Comparison of ENCODE assay signal across 32 cellular contexts in the genomic region with DNA sequence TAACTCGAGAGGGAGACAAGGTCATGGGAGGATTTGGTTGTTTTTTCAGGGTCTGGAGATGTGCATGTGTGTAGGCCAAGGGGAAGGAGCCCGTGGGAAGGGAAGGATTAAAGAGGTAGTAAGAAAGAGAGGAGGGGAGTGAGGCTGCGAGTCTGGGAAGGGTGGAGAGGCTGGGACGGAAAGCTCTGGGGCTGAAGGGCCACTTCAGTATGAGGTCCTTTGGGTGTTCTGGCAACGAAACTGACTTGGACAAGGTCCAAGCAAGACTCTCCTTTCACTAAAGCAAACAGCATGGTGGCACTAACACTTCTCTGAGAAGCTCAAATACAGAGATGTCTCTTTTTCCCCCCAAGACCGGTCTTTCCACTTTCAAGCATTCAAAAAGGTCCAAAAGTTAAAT.
A peak's percentile ranks its signal among the peaks of the same experiment; 100 is the strongest.
DNase-seq lines count a peak whose midpoint lies in the region; ATAC-seq and TF ChIP-seq lines count a peak whose summit lies in the region.
"Had no signal": no experiment of that assay in that cellular context is flagged by ENCODE, and none has a peak within 500 bp of the region (broad histone marks: within the 10 kb centered on the region; RNA-seq: fewer than 3 reads in every experiment).

No MANE protein-coding gene starts in this region.

- H3K4me3 ChIP-seq in left lung, result no peak overlapping the region
- H3K4me3 ChIP-seq: ascending aorta; BLaER1 treated with 17β-estradiol and CSF1 and Interleukin-3, amounts not matched to agents 10 nM and 100 nM; cardiac muscle cell; esophagus muscularis mucosa; GM12878; GM23248; right lobe of liver had no signal

- intact Hi-C loops in left lung (cut with DNase I), result no loop called here

- DNase-seq in DMS53 (lab: John Stamatoyannopoulos, UW) (peak; percentile 84), NCI-H1092 (lab: John Stamatoyannopoulos, UW) (peak; percentile 73), NCI-H2196 treated with DMSO at 0.1 percent for 48 hours (lab: John Stamatoyannopoulos, UW; ENCODE audit: unreplicated experiment) (peak; percentile 30), left lung (peak in 1 of 2 donors; percentile 62), NCI-H2227 (lab: John Stamatoyannopoulos, UW; ENCODE audit: unreplicated experiment) (no peak), SKM-1 (lab: John Stamatoyannopoulos, UW; ENCODE audit: unreplicated experiment) (no peak)
- DNase-seq: activated CD4-positive, alpha-beta T cell treated with anti-CD3 and anti-CD28 coated beads for 36 hours; activated CD8-positive, alpha-beta T cell treated with anti-CD3 and anti-CD28 coated beads, Interleukin-2, amount 10 ng/mL, durations not matched to agents 7 days and 5 days; activated T-cell treated with anti-CD3 and anti-CD28 coated beads for 4 hours; COR-L47; endodermal cell; foreskin melanocyte; GM23248; HFFc6; KG1; kidney glomerular epithelial cell; mesenchymal stem cell; NCI-H1694 treated with DMSO at 0.1 percent for 48 hours; NCI-H82; right lobe of liver; stimulated activated CD4-positive, alpha-beta T cell treated with anti-CD3 and anti-CD28 coated beads, Interleukin-12 subunit alpha, Interleukin-12 subunit beta, amount 100 ng/mL, for 4 hours; stimulated activated CD4-positive, alpha-beta T cell treated with anti-CD3 and anti-CD28 coated beads, Interleukin-4, amount 100 ng/mL, for 1 hour; T-helper 2 cell had no signal

- ATAC-seq in left lung (peak; percentile 86), GM21526 (IDR thresholded peaks at IDR 0.05; ENCODE audit: low FRiP score, unreplicated experiment) (no peak), esophagus mucosa (no peak)
- ATAC-seq: activated CD4-positive, alpha-beta T cell treated with anti-CD3 and anti-CD28 coated beads for 36 hours; activated CD8-positive, alpha-beta T cell treated with anti-CD3 and anti-CD28 coated beads, Interleukin-2, amount 10 ng/mL, durations not matched to agents 7 days and 5 days; GM12878; right lobe of liver; SK-N-SH treated with all-trans-retinoic acid at 6 μM for 48 hours had no signal

- no peaks in the 10 kb centered on the region for H3K27me3 ChIP-seq in left lung
- H3K27me3 ChIP-seq: ascending aorta; BLaER1 treated with 17β-estradiol and CSF1 and Interleukin-3, amounts not matched to agents 10 nM and 100 nM; cardiac muscle cell; esophagus muscularis mucosa; right lobe of liver had no signal

- no peaks in the 10 kb centered on the region for H3K9me3 ChIP-seq in left lung
- H3K9me3 ChIP-seq: ascending aorta, esophagus muscularis mucosa, right lobe of liver had no signal

- H3K36me3 ChIP-seq in left lung, result no peaks in the 10 kb centered on the region
- H3K36me3 ChIP-seq: ascending aorta; BLaER1 treated with 17β-estradiol and CSF1 and Interleukin-3, amounts not matched to agents 10 nM and 100 nM; cardiac muscle cell; esophagus muscularis mucosa; right lobe of liver had no signal

- TF ChIP-seq CTCF in left lung (IDR thresholded peaks at IDR 0.05), result no peak

- H3K27ac ChIP-seq in left lung, result peak overlapping the region in 1 of 2 donors; percentile 7
- H3K27ac ChIP-seq: ascending aorta; BLaER1 treated with 17β-estradiol and CSF1 and Interleukin-3, amounts not matched to agents 10 nM and 100 nM; cardiac muscle cell; esophagus muscularis mucosa; GM23248; right lobe of liver; RWPE1 had no signal

- H3K4me1 ChIP-seq in left lung, result peaks cover 0 to 5% of the 10 kb centered on the region in 2 donors
- H3K4me1 ChIP-seq: ascending aorta; BLaER1 treated with 17β-estradiol and CSF1 and Interleukin-3, amounts not matched to agents 10 nM and 100 nM; esophagus muscularis mucosa; right lobe of liver had no signal

Comparison
In these comparisons a context has a peak if more than half of its experiments do, and no peak if none do; other contexts are left out.
1. DNase-seq: peak in DMS53 (single experiment), NCI-H1092 (single experiment) and NCI-H2196 treated with DMSO at 0.1 percent for 48 hours (single experiment); none in NCI-H2227 (single experiment) and SKM-1 (single experiment).